In the genomic region with DNA sequence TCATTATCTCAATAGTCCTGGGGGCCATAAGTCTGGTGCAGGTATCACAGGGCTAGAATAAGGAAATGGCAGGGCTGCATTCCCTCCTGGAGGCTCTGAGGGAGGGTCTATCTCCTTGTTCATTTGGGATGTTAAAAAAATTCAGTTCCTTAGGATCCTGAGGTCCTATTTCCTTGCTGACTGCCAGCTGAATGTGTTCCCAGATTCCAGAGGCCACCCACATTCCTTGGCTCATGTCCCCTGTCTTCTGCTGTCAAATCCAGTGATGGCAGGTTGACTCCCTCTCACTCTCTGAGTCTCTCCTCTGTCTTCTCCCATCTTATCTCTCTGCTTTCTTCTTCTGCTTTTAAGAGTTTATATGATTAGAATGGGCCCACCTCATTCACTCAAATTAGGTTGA, we compare ENCODE assay signal across 23 cellular contexts.
A peak's percentile ranks its signal among the peaks of the same experiment; 100 is the strongest.
DNase-seq lines count a peak whose midpoint lies in the region; ATAC-seq and TF ChIP-seq lines count a peak whose summit lies in the region.
"Had no signal": no experiment of that assay in that cellular context is flagged by ENCODE, and none has a peak within 500 bp of the region (broad histone marks: within the 10 kb centered on the region; RNA-seq: fewer than 3 reads in every experiment).

No MANE protein-coding gene starts in this region.

- no peak for ATAC-seq in effector memory CD8-positive, alpha-beta T cell (replicated peaks)

- TF ChIP-seq CTCF in vagina (IDR thresholded peaks at IDR 0.05) (no peak), BE2C (IDR thresholded peaks at IDR 0.05; ENCODE audit: low read depth, low read length) (no peak)

- no peak overlapping the region for H3K4me3 Mint-ChIP-seq in effector memory CD8-positive, alpha-beta T cell
- H3K4me3 Mint-ChIP-seq: CD4-positive, alpha-beta T cell; IgD-negative memory B cell had no signal

- peaks cover 33 to 70% of the 10 kb centered on the region in 2 donors for H3K27me3 Mint-ChIP-seq in effector memory CD8-positive, alpha-beta T cell

- H3K9me3 Mint-ChIP-seq in effector memory CD8-positive, alpha-beta T cell: no peaks in the 10 kb centered on the region
- H3K9me3 Mint-ChIP-seq: CD4-positive, alpha-beta T cell had no signal

- H3K36me3 Mint-ChIP-seq in effector memory CD8-positive, alpha-beta T cell (ENCODE audit: insufficient read depth): no peaks in the 10 kb centered on the region

- no peaks in the 10 kb centered on the region for H3K4me1 ChIP-seq in vagina
- no peaks in the 10 kb centered on the region; the same call in none of the 2 replicates for H3K4me1 ChIP-seq in BE2C

- intact Hi-C loops in vagina (cut with DNase I): no loop called here

- H3K27me3 ChIP-seq in MG63 (no peaks in the 10 kb centered on the region), vagina (no peaks in the 10 kb centered on the region), BE2C (no peaks in the 10 kb centered on the region)
- H3K27me3 ChIP-seq: BLaER1 treated with 17β-estradiol and CSF1 and Interleukin-3, amounts not matched to agents 10 nM and 100 nM; SJSA1 had no signal

- no peak overlapping the region for H3K27ac Mint-ChIP-seq in effector memory CD8-positive, alpha-beta T cell
- H3K27ac Mint-ChIP-seq: CD4-positive, alpha-beta T cell had no signal

- no peaks in the 10 kb centered on the region for H3K36me3 ChIP-seq in MG63
- no peaks in the 10 kb centered on the region for H3K36me3 ChIP-seq in vagina
- H3K36me3 ChIP-seq in BE2C: no peaks in the 10 kb centered on the region
- H3K36me3 ChIP-seq: BLaER1 treated with 17β-estradiol and CSF1 and Interleukin-3, amounts not matched to agents 10 nM and 100 nM; SJSA1 had no signal

- no peaks in the 10 kb centered on the region for H3K4me1 Mint-ChIP-seq in effector memory CD8-positive, alpha-beta T cell (ENCODE audit: low read depth in 2 of 2)

- H3K9me3 ChIP-seq in MG63 (no peaks in the 10 kb centered on the region), vagina (no peaks in the 10 kb centered on the region), BE2C (no peaks in the 10 kb centered on the region)
- H3K9me3 ChIP-seq: BLaER1 treated with 17β-estradiol and CSF1 and Interleukin-3, amounts not matched to agents 10 nM and 100 nM; SJSA1 had no signal

- DNase-seq in activated effector memory CD4-positive, alpha-beta T cell treated with anti-CD3 and anti-CD28 coated beads, Interleukin-2, amount 50 U/mL, for 16 hours: peak; percentile 16
- DNase-seq in activated effector memory CD4-positive, alpha-beta T cell treated with Interleukin-2 at 50 U/mL for 16 hours: no peak
- DNase-seq in MG63 (peak; percentile 21), myocyte (ENCODE audit: low read depth) (peak; percentile 18), vagina (ENCODE audit: extremely low spot score in 2 of 2) (peak; percentile 13 to 43), BE2C (no peak)
- DNase-seq in effector memory CD8-positive, alpha-beta T cell: no peak
- DNase-seq in stimulated activated CD4-positive, alpha-beta T cell treated with anti-CD3 and anti-CD28 coated beads, Interleukin-4, amount 100 ng/mL, for 1 hour: no peak
- DNase-seq: CD4-positive, alpha-beta T cell; DMS 273 treated with DMSO at 0.1 percent for 48 hours; DMS79; NCI-H1048; NCI-H1417; NCI-H1694 treated with DMSO at 0.1 percent for 48 hours; NCI-H2081; NCI-H2227 treated with DMSO at 0.1 percent for 48 hours; NCI-H526 treated with DMSO at 0.1 percent for 48 hours; Right ventricle myocardium superior; RPMI8226 had no signal

- H3K4me3 ChIP-seq in MG63: no peak overlapping the region
- H3K4me3 ChIP-seq in vagina: no peak overlapping the region
- no peak overlapping the region for H3K4me3 ChIP-seq in BE2C (ENCODE audit: low read depth, low read length)
- H3K4me3 ChIP-seq: BLaER1 treated with 17β-estradiol and CSF1 and Interleukin-3, amounts not matched to agents 10 nM and 100 nM; SJSA1 had no signal

- no peak for TF ChIP-seq POLR2A in vagina (IDR thresholded peaks at IDR 0.05)

- H3K27ac ChIP-seq in vagina: no peak overlapping the region
- H3K27ac ChIP-seq: BLaER1 treated with 17β-estradiol and CSF1 and Interleukin-3, amounts not matched to agents 10 nM and 100 nM; KMS-11; SJSA1 had no signal

Comparison
In these comparisons a context has a peak if more than half of its experiments do, and no peak if none do; other contexts are left out.
1. DNase-seq: peak in activated effector memory CD4-positive, alpha-beta T cell treated with anti-CD3 and anti-CD28 coated beads, Interleukin-2, amount 50 U/mL, for 16 hours (single experiment), MG63 (single experiment), myocyte (single experiment) and vagina (2 of 2); none in activated effector memory CD4-positive, alpha-beta T cell treated with Interleukin-2 at 50 U/mL for 16 hours (single experiment), BE2C (single experiment), effector memory CD8-positive, alpha-beta T cell (0 of 3) and stimulated activated CD4-positive, alpha-beta T cell treated with anti-CD3 and anti-CD28 coated beads, Interleukin-4, amount 100 ng/mL, for 1 hour (single experiment).